ENCODE assay signal across 1 cellular context in the genomic region with DNA sequence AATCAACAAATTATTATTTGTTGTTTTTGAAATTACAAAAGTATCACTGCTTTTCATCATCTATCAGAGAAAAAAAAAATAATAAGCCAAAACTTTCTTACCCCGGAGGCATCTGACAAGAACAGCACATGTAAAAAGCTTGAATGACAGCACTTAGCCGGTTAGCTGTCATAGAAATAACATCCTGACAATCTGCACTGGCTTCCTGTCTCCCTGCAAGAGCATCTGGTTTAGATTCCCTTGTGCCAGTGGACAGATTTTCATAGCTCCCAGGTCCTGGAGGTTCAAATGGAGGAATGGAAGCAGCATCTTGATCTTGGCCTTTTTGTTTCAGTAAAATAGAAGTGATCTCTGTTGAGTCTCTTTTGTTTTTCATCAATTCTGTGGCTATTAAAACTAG.
TF ChIP-seq lines count a peak whose summit lies in the region.

No MANE protein-coding gene starts in this region.

TF ChIP-seq in HEK293, 187 proteins besides CTCF, POLR2A, EP300 and RAD21 (continued from another document):
- TF ChIP-seq, protein P1, sequence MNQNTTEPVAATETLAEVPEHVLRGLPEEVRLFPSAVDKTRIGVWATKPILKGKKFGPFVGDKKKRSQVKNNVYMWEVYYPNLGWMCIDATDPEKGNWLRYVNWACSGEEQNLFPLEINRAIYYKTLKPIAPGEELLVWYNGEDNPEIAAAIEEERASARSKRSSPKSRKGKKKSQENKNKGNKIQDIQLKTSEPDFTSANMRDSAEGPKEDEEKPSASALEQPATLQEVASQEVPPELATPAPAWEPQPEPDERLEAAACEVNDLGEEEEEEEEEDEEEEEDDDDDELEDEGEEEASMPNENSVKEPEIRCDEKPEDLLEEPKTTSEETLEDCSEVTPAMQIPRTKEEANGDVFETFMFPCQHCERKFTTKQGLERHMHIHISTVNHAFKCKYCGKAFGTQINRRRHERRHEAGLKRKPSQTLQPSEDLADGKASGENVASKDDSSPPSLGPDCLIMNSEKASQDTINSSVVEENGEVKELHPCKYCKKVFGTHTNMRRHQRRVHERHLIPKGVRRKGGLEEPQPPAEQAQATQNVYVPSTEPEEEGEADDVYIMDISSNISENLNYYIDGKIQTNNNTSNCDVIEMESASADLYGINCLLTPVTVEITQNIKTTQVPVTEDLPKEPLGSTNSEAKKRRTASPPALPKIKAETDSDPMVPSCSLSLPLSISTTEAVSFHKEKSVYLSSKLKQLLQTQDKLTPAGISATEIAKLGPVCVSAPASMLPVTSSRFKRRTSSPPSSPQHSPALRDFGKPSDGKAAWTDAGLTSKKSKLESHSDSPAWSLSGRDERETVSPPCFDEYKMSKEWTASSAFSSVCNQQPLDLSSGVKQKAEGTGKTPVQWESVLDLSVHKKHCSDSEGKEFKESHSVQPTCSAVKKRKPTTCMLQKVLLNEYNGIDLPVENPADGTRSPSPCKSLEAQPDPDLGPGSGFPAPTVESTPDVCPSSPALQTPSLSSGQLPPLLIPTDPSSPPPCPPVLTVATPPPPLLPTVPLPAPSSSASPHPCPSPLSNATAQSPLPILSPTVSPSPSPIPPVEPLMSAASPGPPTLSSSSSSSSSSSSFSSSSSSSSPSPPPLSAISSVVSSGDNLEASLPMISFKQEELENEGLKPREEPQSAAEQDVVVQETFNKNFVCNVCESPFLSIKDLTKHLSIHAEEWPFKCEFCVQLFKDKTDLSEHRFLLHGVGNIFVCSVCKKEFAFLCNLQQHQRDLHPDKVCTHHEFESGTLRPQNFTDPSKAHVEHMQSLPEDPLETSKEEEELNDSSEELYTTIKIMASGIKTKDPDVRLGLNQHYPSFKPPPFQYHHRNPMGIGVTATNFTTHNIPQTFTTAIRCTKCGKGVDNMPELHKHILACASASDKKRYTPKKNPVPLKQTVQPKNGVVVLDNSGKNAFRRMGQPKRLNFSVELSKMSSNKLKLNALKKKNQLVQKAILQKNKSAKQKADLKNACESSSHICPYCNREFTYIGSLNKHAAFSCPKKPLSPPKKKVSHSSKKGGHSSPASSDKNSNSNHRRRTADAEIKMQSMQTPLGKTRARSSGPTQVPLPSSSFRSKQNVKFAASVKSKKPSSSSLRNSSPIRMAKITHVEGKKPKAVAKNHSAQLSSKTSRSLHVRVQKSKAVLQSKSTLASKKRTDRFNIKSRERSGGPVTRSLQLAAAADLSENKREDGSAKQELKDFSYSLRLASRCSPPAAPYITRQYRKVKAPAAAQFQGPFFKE (tag by site-specific recombination; IDR thresholded peaks at IDR 0.05; ENCODE audit: borderline replicate concordance), result no peak
- TF ChIP-seq GFI1B (tag by site-specific recombination; IDR thresholded peaks at IDR 0.05) (no peak), ZNF664 (tag by site-specific recombination; IDR thresholded peaks at IDR 0.05) (no peak)
